In genomic region chr14:39374846-39375245, GRCh38 we compare ENCODE assay signal across 17 cellular contexts. TPM values are rescaled to one million over a fixed set of nuclear protein-coding genes. Genes with fewer than 3 reads are reported as not detected.
DNase-seq lines count a peak whose midpoint lies in the region; ATAC-seq, FAIRE-seq and TF ChIP-seq lines count a peak whose summit lies in the region.
"Had no signal": no experiment of that assay in that cellular context is flagged by ENCODE, and none has a peak within 500 bp of the region (broad histone marks: within the 10 kb centered on the region; RNA-seq: fewer than 3 reads in every experiment).

No MANE protein-coding gene starts in this region.

- in situ Hi-C loops in HepG2 (cut with HindIII; ENCODE audit: extremely low pct_ligation_motif_present, low pct_unique_long_range_greater_than_20kb) = no loop called here

- CTCF ChIA-PET in HepG2 (lab: Yijun Ruan, JAX; ENCODE audit: low intra/inter-chr PET ratio, low total read pairs) (no interaction called here), Caco-2 (lab: Charles Lee) (no interaction called here)
- CTCF ChIA-PET in CD4-positive, alpha-beta memory T cell (lab: Charles Lee; ENCODE audit: partially characterized antibody) = no interaction called here

- TF ChIP-seq POLR2A in HepG2 (IDR thresholded peaks at IDR 0.05; ENCODE audit: insufficient read depth in 1 of 2, low read depth in 2 of 2, low read length in 2 of 2) = no peak

- no peaks in the 10 kb centered on the region for H3K9me3 Mint-ChIP-seq in CD4-positive, alpha-beta memory T cell
- no peaks in the 10 kb centered on the region for H3K9me3 Mint-ChIP-seq in Caco-2 (ENCODE audit: unreplicated experiment)
- H3K9me3 Mint-ChIP-seq: activated T-cell treated with anti-CD3 and anti-CD28 coated beads, Interleukin-2, amount 50 U/mL, for 24 hours; GM23338 had no signal

- POLR2A ChIA-PET in HepG2 (lab: Yijun Ruan, JAX) = interaction anchor here (0.7 to 2.6 kb wide), 3 partner anchors 9 to 272 kb away, joined by 3 to 8 read pairs (median 3); partner anchors contain the start of gene SEC23A
- POLR2A ChIA-PET in CD4-positive, alpha-beta memory T cell (lab: Charles Lee; ENCODE audit: partially characterized antibody) = no interaction called here
- POLR2A ChIA-PET in Caco-2 (lab: Charles Lee) = no interaction called here

- BruUV-seq in HepG2 (replicated peaks; lab: Mats Ljungman, UMichigan) (no TSS peak), Caco-2 (replicated peaks; lab: Mats Ljungman, UMichigan) (no TSS peak)

- ATAC-seq in HepG2 = no peak
- ATAC-seq: GM23338 had no signal

- H3K4me3 ChIP-seq in choroid plexus epithelial cell (ENCODE audit: low read depth, low read length) (no peak overlapping the region), HepG2 (replicated peaks in 1 of 3; ENCODE audit: insufficient read depth in 1 of 3, low read depth in 2 of 3, low read length in 3 of 3) (no peak overlapping the region), Caco-2 (ENCODE audit: low read depth, low read length) (no peak overlapping the region)
- H3K4me3 ChIP-seq in CD4-positive, alpha-beta memory T cell (ENCODE audit: low read length in 2 of 2) = no peak overlapping the region
- H3K4me3 ChIP-seq: BLaER1, GM23338 had no signal

- no peak overlapping the region for H2AFZ ChIP-seq in HepG2 (ENCODE audit: low read length)
- H2AFZ ChIP-seq: GM23338, parathyroid adenoma had no signal

- TF ChIP-seq RAD21 in HepG2 (CRISPR knock-in tag; IDR thresholded peaks at IDR 0.05) = no peak

- H3K9ac ChIP-seq in HepG2 (ENCODE audit: insufficient read depth, low read depth, low read length) = no peak overlapping the region
- H3K9ac ChIP-seq: BLaER1, KMS-11, parathyroid adenoma had no signal

- no peak for TF ChIP-seq EP300 in HepG2 (IDR thresholded peaks at IDR 0.05; ENCODE audit: low read depth in 2 of 2, low read length in 2 of 2)
- TF ChIP-seq EP300 in HepG2 (CRISPR knock-in tag; IDR thresholded peaks at IDR 0.05; ENCODE audit: borderline replicate concordance) = no peak

- no peaks in the 10 kb centered on the region for H3K27me3 Mint-ChIP-seq in CD4-positive, alpha-beta memory T cell
- no peaks in the 10 kb centered on the region for H3K27me3 Mint-ChIP-seq in Caco-2 (ENCODE audit: insufficient read depth, unreplicated experiment)
- H3K27me3 Mint-ChIP-seq: activated T-cell treated with anti-CD3 and anti-CD28 coated beads, Interleukin-2, amount 50 U/mL, for 24 hours had no signal

- intact Hi-C loops in HepG2 (cut with micrococcal nuclease; ENCODE audit: unreplicated experiment) (no loop called here), Caco-2 (cut with micrococcal nuclease; ENCODE audit: unreplicated experiment) (no loop called here)
- intact Hi-C loops in CD4-positive, alpha-beta memory T cell (cut with micrococcal nuclease) = no loop called here

- peaks cover 0 to 2% (median 0%) of the 10 kb centered on the region in 4 donors for H3K4me1 Mint-ChIP-seq in CD4-positive, alpha-beta memory T cell
- peaks cover 15% of the 10 kb centered on the region for H3K4me1 Mint-ChIP-seq in Caco-2 (ENCODE audit: low read depth, unreplicated experiment)

- H3K27ac ChIP-seq in HepG2 (ENCODE audit: extremely low read length, insufficient read depth, low read length) = no peak overlapping the region
- no peak overlapping the region for H3K27ac ChIP-seq in CD4-positive, alpha-beta memory T cell (ENCODE audit: low read depth, low read length)
- H3K27ac ChIP-seq: BLaER1, KMS-11, parathyroid adenoma had no signal

- H3K4me1 ChIP-seq in HepG2 (ENCODE audit: insufficient read depth, low read length) (peaks cover 10% of the 10 kb centered on the region), Caco-2 (peaks cover 20% of the 10 kb centered on the region)
- H3K4me1 ChIP-seq in CD4-positive, alpha-beta memory T cell (ENCODE audit: insufficient read depth, low read length) = no peaks in the 10 kb centered on the region
- H3K4me1 ChIP-seq: BLaER1 had no signal

- no peaks in the 10 kb centered on the region for H4K20me1 ChIP-seq in HepG2 (ENCODE audit: insufficient read depth, low read length)
- H4K20me1 ChIP-seq: BLaER1 had no signal

- DNase-seq in AG08396 (ENCODE audit: low spot score) (peak; percentile 43), M059J (ENCODE audit: low read depth) (peak; percentile 65), choroid plexus epithelial cell (ENCODE audit: low read depth) (peak; percentile 22), HepG2 (ENCODE audit: low spot score) (no peak), NCI-H2081 (lab: John Stamatoyannopoulos, UW) (no peak), Caco-2 (no peak)
- DNase-seq in CD4-positive, alpha-beta memory T cell = no peak
- DNase-seq in activated CD4-positive, alpha-beta T cell treated with anti-CD3 and anti-CD28 coated beads, Interleukin-2, amount 50 U/mL, for 1 hour = no peak
- DNase-seq: activated CD4-positive, alpha-beta T cell treated with anti-CD3 and anti-CD28 coated beads for 48 hours; activated T-cell treated with anti-CD3 and anti-CD28 coated beads, Interleukin-2, amount 50 U/mL, for 24 hours; NCI-H146; NCI-H524 treated with DMSO at 0.1 percent for 48 hours had no signal

- FAIRE-seq in HepG2 (lab: Jason Lieb, UNC) = no peak
- FAIRE-seq: islet of Langerhans had no signal

- H3K9me3 ChIP-seq in HepG2 (ENCODE audit: low read length) = no peaks in the 10 kb centered on the region
- no peaks in the 10 kb centered on the region for H3K9me3 ChIP-seq in CD4-positive, alpha-beta memory T cell (ENCODE audit: control insufficient read depth in 1 of 2, low read length in 2 of 2)
- no peaks in the 10 kb centered on the region for H3K9me3 ChIP-seq in Caco-2
- H3K9me3 ChIP-seq: BLaER1 had no signal

- H3K4me2 ChIP-seq in HepG2 (ENCODE audit: low read depth, low read length) = no peak overlapping the region
- H3K4me2 ChIP-seq: BLaER1, GM23338, KMS-11 had no signal

- no peak overlapping the region for H3K4me3 Mint-ChIP-seq in CD4-positive, alpha-beta memory T cell
- no peak overlapping the region for H3K4me3 Mint-ChIP-seq in Caco-2 (ENCODE audit: unreplicated experiment)
- H3K4me3 Mint-ChIP-seq: activated T-cell treated with anti-CD3 and anti-CD28 coated beads, Interleukin-2, amount 50 U/mL, for 24 hours; GM23338 had no signal

- H3K36me3 ChIP-seq in HepG2 (replicated peaks in 1 of 2; ENCODE audit: control insufficient read depth in 1 of 2, insufficient read depth in 2 of 2, low read length in 2 of 2) (peaks cover 6 to 10% of the 10 kb centered on the region in 2 experiments; a peak in 4 of 5 replicates), Caco-2 (ENCODE audit: control insufficient read depth, insufficient read depth, low read length) (no peaks in the 10 kb centered on the region)
- H3K36me3 ChIP-seq in CD4-positive, alpha-beta memory T cell (ENCODE audit: insufficient read depth, low read length) = no peaks in the 10 kb centered on the region

- H3K36me3 Mint-ChIP-seq in CD4-positive, alpha-beta memory T cell = peaks cover 8 to 26% of the 10 kb centered on the region in 2 donors
- H3K36me3 Mint-ChIP-seq in Caco-2 (ENCODE audit: insufficient read depth, unreplicated experiment) = no peaks in the 10 kb centered on the region

- no peak for TF ChIP-seq CTCF in choroid plexus epithelial cell (conservative IDR thresholded peaks at IDR 0.05; ENCODE audit: low read depth, low read length)
- TF ChIP-seq CTCF in HepG2 (CRISPR knock-in tag; IDR thresholded peaks at IDR 0.05) = no peak
- TF ChIP-seq CTCF in Caco-2 (IDR thresholded peaks at IDR 0.05; ENCODE audit: insufficient read depth in 1 of 2, low read depth in 1 of 2, low read length in 1 of 2, severe bottlenecking in 1 of 2, unreplicated experiment in 1 of 2) = no peak

- no peaks in the 10 kb centered on the region for H3K27me3 ChIP-seq in HepG2 (ENCODE audit: control insufficient read depth in 1 of 2, insufficient read depth in 2 of 2, low read length in 2 of 2)
- no peaks in the 10 kb centered on the region for H3K27me3 ChIP-seq in CD4-positive, alpha-beta memory T cell (ENCODE audit: insufficient read depth, low read length)
- no peaks in the 10 kb centered on the region for H3K27me3 ChIP-seq in Caco-2 (replicated peaks; ENCODE audit: control insufficient read depth, insufficient read depth, low read length)
- H3K27me3 ChIP-seq: BLaER1 had no signal

- H3K79me2 ChIP-seq in HepG2 (ENCODE audit: insufficient read depth, low read length) = no peaks in the 10 kb centered on the region
- H3K79me2 ChIP-seq: parathyroid adenoma had no signal

- H3K27ac Mint-ChIP-seq in CD4-positive, alpha-beta memory T cell = no peak overlapping the region
- H3K27ac Mint-ChIP-seq in Caco-2 (ENCODE audit: unreplicated experiment) = no peak overlapping the region
- H3K27ac Mint-ChIP-seq: activated T-cell treated with anti-CD3 and anti-CD28 coated beads, Interleukin-2, amount 50 U/mL, for 24 hours; GM23338 had no signal

RNA-seq across cellular contexts. Expression of gene FBXO33, which starts 57.4 kb away (rescaled TPM):
- total RNA-seq in M059J (2014; rRNA removed; shearing (Covaris generic)) = 7.8 and 11.6 TPM in 2 replicates
- total RNA-seq in HepG2 (2016; rRNA removed; fragmentation: Illumina TruSeq; extraction: Trizol) (15.5 and 23.3 TPM in 2 replicates), Caco-2 (2022) (6.0 and 6.5 TPM in 2 replicates)
- 1.6 and 1.8 TPM in 2 replicates for total RNA-seq in HepG2 (2016; cell fraction: cytosol; rRNA removed; fragmentation: Illumina TruSeq; extraction: Trizol; ENCODE audit: low read depth)
- total RNA-seq in HepG2 (2016; cell fraction: insoluble cytoplasmic fraction; rRNA removed; fragmentation: Illumina TruSeq; extraction: Trizol) = 17.5 and 22.7 TPM in 2 replicates
- total RNA-seq in HepG2 (2016; cell fraction: membrane; rRNA removed; fragmentation: Illumina TruSeq; extraction: Trizol) = 5.6 and 7.4 TPM in 2 replicates
- 12.8 and 13.0 TPM in 2 replicates for total RNA-seq in HepG2 (2016; cell fraction: nucleus; rRNA removed; fragmentation: Illumina TruSeq; extraction: Trizol)
- polyA plus RNA-seq in HepG2 (2011; rRNA removed) = 15.2 and 16.9 TPM in 2 replicates
- 7.6 and 10.6 TPM in 2 replicates for polyA plus RNA-seq in HepG2 (2011; cell fraction: cytosol; rRNA removed)
- polyA plus RNA-seq in HepG2 (2011; cell fraction: nucleus; rRNA removed) = 8.6 and 9.8 TPM in 2 replicates
- 13.5 and 16.7 TPM in 2 replicates for polyA plus RNA-seq in HepG2 (2012)
- polyA plus RNA-seq in HepG2 (2016; cell fraction: cytosol; fragmentation: Illumina TruSeq; extraction: Trizol; ENCODE audit: low read depth) = 0.57 and 0.70 TPM in 2 replicates
- 15.9 and 16.0 TPM in 2 replicates for polyA plus RNA-seq in HepG2 (2016; cell fraction: insoluble cytoplasmic fraction; fragmentation: Illumina TruSeq; extraction: Trizol; ENCODE audit: low read depth)
- 2.2 and 2.6 TPM in 2 replicates for polyA plus RNA-seq in HepG2 (2016; cell fraction: membrane; fragmentation: Illumina TruSeq; extraction: Trizol; ENCODE audit: low read depth)
- 11.2 and 12.2 TPM in 2 replicates for polyA plus RNA-seq in HepG2 (2016; cell fraction: nucleus; fragmentation: Illumina TruSeq; extraction: Trizol; ENCODE audit: insufficient read depth, low read depth)
- polyA minus RNA-seq in HepG2 (2011; rRNA and poly(A)+ RNA removed; ENCODE audit: low replicate concordance) = 30.5 and 39.3 TPM in 2 replicates
- polyA minus RNA-seq in HepG2 (2011; cell fraction: cytosol; rRNA and poly(A)+ RNA removed) = 12.7 and 15.8 TPM in 2 replicates
- 34.8 and 39.1 TPM in 2 replicates for polyA minus RNA-seq in HepG2 (2011; cell fraction: nucleus; rRNA and poly(A)+ RNA removed)
- total RNA-seq in CD4-positive, alpha-beta memory T cell = 10 to 100 TPM; 18.0 to 21.5 TPM
- 10 to 100 TPM; 15.0 to 19.4 TPM for polyA plus RNA-seq in CD4-positive, alpha-beta memory T cell

Comparison
In these comparisons a context has a peak if more than half of its experiments do, and no peak if none do; other contexts are left out.
1. DNase-seq: peak in AG08396 (single experiment), M059J (single experiment) and choroid plexus epithelial cell (single experiment); none in HepG2 (single experiment), CD4-positive, alpha-beta memory T cell (0 of 5), NCI-H2081 (0 of 2), Caco-2 (0 of 2) and activated CD4-positive, alpha-beta T cell treated with anti-CD3 and anti-CD28 coated beads, Interleukin-2, amount 50 U/mL, for 1 hour (single experiment).